ENCODE assay signal across 30 cellular contexts in the genomic region with DNA sequence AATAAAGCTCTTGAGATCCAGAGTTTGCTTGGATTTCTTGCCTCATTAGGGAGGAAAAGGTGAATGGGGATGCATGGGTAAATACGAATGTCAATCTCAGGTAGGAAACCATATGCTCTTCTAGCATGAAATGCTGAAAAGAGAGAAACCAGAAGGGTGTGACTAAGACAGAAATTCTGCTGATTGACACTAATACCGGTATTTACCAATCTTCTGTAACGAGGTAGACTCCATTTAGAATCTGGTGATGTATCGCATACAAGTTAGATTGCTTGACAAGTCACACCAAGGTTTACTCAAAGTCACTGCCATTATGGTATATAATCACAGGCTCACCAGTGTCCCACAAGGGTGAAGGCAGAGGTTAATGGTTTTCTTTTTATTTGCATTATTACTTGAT.
"Had no signal": no experiment of that assay in that cellular context is flagged by ENCODE, and none has a peak within 500 bp of the region (broad histone marks: within the 10 kb centered on the region; RNA-seq: fewer than 3 reads in every experiment).

No MANE protein-coding gene starts in this region.

- H3K4me3 ChIP-seq: esophagus squamous epithelium had no signal

- H3K27ac ChIP-seq: brain microvascular endothelial cell, esophagus squamous epithelium had no signal

- H3K4me1 ChIP-seq: esophagus squamous epithelium had no signal

- H3K36me3 ChIP-seq: brain microvascular endothelial cell, esophagus squamous epithelium had no signal

- H3K27me3 ChIP-seq: brain microvascular endothelial cell, esophagus squamous epithelium had no signal

- ATAC-seq: activated CD4-positive, alpha-beta T cell treated with anti-CD3 and anti-CD28 coated beads for 36 hours; activated CD8-positive, alpha-beta memory T cell treated with anti-CD3 and anti-CD28 coated beads, Interleukin-2, amount 10 ng/mL, durations not matched to agents 7 days and 5 days; activated CD8-positive, alpha-beta T cell treated with anti-CD3 and anti-CD28 coated beads, Interleukin-2, amount 10 ng/mL, durations not matched to agents 7 days and 5 days; activated T-cell treated with anti-CD3 and anti-CD28 coated beads, Interleukin-2, amount 50 U/mL, for 72 hours; activated T-helper 17 cell treated with anti-CD3 and anti-CD28 coated beads, Interleukin-2, amount 50 U/mL, for 72 hours; effector memory CD8-positive, alpha-beta T cell had no signal

- H3K9me3 ChIP-seq: esophagus squamous epithelium had no signal

- DNase-seq: activated CD4-positive, alpha-beta memory T cell treated with anti-CD3 and anti-CD28 coated beads for 36 hours; activated CD4-positive, alpha-beta T cell treated with anti-CD3 and anti-CD28 coated beads for 36 hours; activated CD4-positive, alpha-beta T cell treated with anti-CD3 and anti-CD28 coated beads, Interleukin-2, amount 10 ng/mL, durations not matched to agents 24 days and 14 days; activated CD4-positive, CD25-positive, alpha-beta regulatory T cell; activated CD4-positive, CD25-positive, alpha-beta regulatory T cell treated with anti-CD3 and anti-CD28 coated beads, Interleukin-2, amount 50 U/mL, for 72 hours; activated CD8-positive, alpha-beta memory T cell treated with anti-CD3 and anti-CD28 coated beads, Interleukin-2, amount 10 ng/mL, durations not matched to agents 7 days and 5 days; activated CD8-positive, alpha-beta memory T cell treated with anti-CD3 and anti-CD28 coated beads, Interleukin-2, amount 50 U/mL, for 48 hours; activated CD8-positive, alpha-beta T cell treated with anti-CD3 and anti-CD28 coated beads, Interleukin-2, amount 10 ng/mL, durations not matched to agents 7 days and 5 days; activated effector memory CD4-positive, alpha-beta T cell treated with Interleukin-2 at 50 U/mL for 16 hours; activated gamma-delta T cell treated with Interleukin-2 at 50 U/mL for 16 hours; activated naive CD4-positive, alpha-beta T cell treated with anti-CD3 and anti-CD28 coated beads, Interleukin-2, amount 50 U/mL, for 16 hours; activated naive CD4-positive, alpha-beta T cell treated with Interleukin-2 at 50 U/mL for 16 hours; activated T-cell treated with anti-CD3 and anti-CD28 coated beads for 4 hours; activated T-cell treated with anti-CD3 and anti-CD28 coated beads, Interleukin-2, amount 50 U/mL, for 24 hours; activated T-cell treated with anti-CD3 and anti-CD28 coated beads, Interleukin-2, amount 50 U/mL, for 72 hours; amniotic stem cell; anterior cingulate cortex; brain microvascular endothelial cell; caudate nucleus; cortex of kidney; dermis blood vessel endothelial cell; effector CD4-positive, alpha-beta T cell; effector memory CD8-positive, alpha-beta T cell; erythroblast; esophagus squamous epithelium; foreskin melanocyte; head of caudate nucleus; hippocampal formation; T-helper 2 cell had no signal
